Comparison of ENCODE assay signal across 8 cellular contexts in genomic region chr19:38850231-38850975, GRCh38. TPM values are rescaled to one million over a fixed set of nuclear protein-coding genes. Genes with fewer than 3 reads are reported as not detected.
DNase-seq lines count a peak whose midpoint lies in the region; ATAC-seq and TF ChIP-seq lines count a peak whose summit lies in the region.

No MANE protein-coding gene starts in this region.

- H3K9me3 Mint-ChIP-seq in activated T-helper 17 cell treated with anti-CD3 and anti-CD28 coated beads, Interleukin-2, amount 50 U/mL, for 72 hours = no peaks in the 10 kb centered on the region
- no peaks in the 10 kb centered on the region for H3K9me3 Mint-ChIP-seq in naive B cell
- no peaks in the 10 kb centered on the region for H3K9me3 Mint-ChIP-seq in stimulated activated effector memory CD8-positive, alpha-beta T cell treated with anti-CD3 and anti-CD28 coated beads, Interleukin-12 subunit alpha, Interleukin-12 subunit beta, amount 100 ng/mL, for 72 hours

- H3K27me3 Mint-ChIP-seq in activated T-helper 17 cell treated with anti-CD3 and anti-CD28 coated beads, Interleukin-2, amount 50 U/mL, for 72 hours = no peaks in the 10 kb centered on the region
- H3K27me3 Mint-ChIP-seq in naive B cell = no peaks in the 10 kb centered on the region

- H3K27ac Mint-ChIP-seq in activated T-helper 17 cell treated with anti-CD3 and anti-CD28 coated beads, Interleukin-2, amount 50 U/mL, for 72 hours = peak overlapping the region; percentile 99
- H3K27ac Mint-ChIP-seq in naive B cell = peak overlapping the region; percentile 99 to 100 (median 100)
- peak overlapping the region; percentile 98 for H3K27ac Mint-ChIP-seq in stimulated activated effector memory CD8-positive, alpha-beta T cell treated with anti-CD3 and anti-CD28 coated beads, Interleukin-12 subunit alpha, Interleukin-12 subunit beta, amount 100 ng/mL, for 72 hours

- H3K27me3 ChIP-seq in fibroblast of lung (ENCODE audit: control insufficient read depth, insufficient read depth, low read length) = no peaks in the 10 kb centered on the region

- DNase-seq in EH (ENCODE audit: low read depth) (peak; percentile 100), GOT3 (lab: John Stamatoyannopoulos, UW) (peak; percentile 100), LHCN-M2 (ENCODE audit: low read depth) (peak; percentile 100), RPMI7951 (ENCODE audit: low read depth) (peak; percentile 100), fibroblast of lung (ENCODE audit: low read depth in 2 of 2) (peak; percentile 100), naive B cell (peak; percentile 100)
- peak; percentile 90 to 98 for DNase-seq in stimulated activated effector memory CD8-positive, alpha-beta T cell treated with anti-CD3 and anti-CD28 coated beads, Interleukin-12 subunit alpha, Interleukin-12 subunit beta, amount 100 ng/mL, for 72 hours (ENCODE audit: low spot score in 2 of 2)

- peaks cover 36% of the 10 kb centered on the region for H3K79me2 ChIP-seq in fibroblast of lung (ENCODE audit: control insufficient read depth, insufficient read depth, low read length)

- peak; percentile 81 for ATAC-seq in activated T-helper 17 cell treated with anti-CD3 and anti-CD28 coated beads, Interleukin-2, amount 50 U/mL, for 72 hours (replicated peaks)
- ATAC-seq in naive B cell (ENCODE audit: low read depth in 2 of 2) = peak; percentile 67 to 71
- peak; percentile 86 for ATAC-seq in stimulated activated effector memory CD8-positive, alpha-beta T cell treated with anti-CD3 and anti-CD28 coated beads, Interleukin-12 subunit alpha, Interleukin-12 subunit beta, amount 100 ng/mL, for 72 hours

- peak overlapping the region; percentile 57 for H3K9ac ChIP-seq in fibroblast of lung (ENCODE audit: insufficient read depth, low read length)

- H3K4me3 ChIP-seq in fibroblast of lung (replicated peaks in 1 of 4; ENCODE audit: control extremely low read depth in 1 of 4, insufficient read depth in 1 of 4, low read depth in 3 of 4, low read length in 4 of 4) = peak overlapping the region; percentile 68 to 82 (median 73)

- H3K27ac ChIP-seq in fibroblast of lung (ENCODE audit: insufficient read depth, low read length) = peak overlapping the region; percentile 95

- TF ChIP-seq CTCF in fibroblast of lung (conservative IDR thresholded peaks at IDR 0.05 in 1 of 2, IDR thresholded peaks at IDR 0.05 in 1 of 2; ENCODE audit: low read depth in 1 of 2, low read length in 2 of 2) = peak in 1 of 2 donors; percentile 12

- peak overlapping the region; percentile 48 for H2AFZ ChIP-seq in fibroblast of lung (ENCODE audit: low read length)

- no peaks in the 10 kb centered on the region for H3K9me3 ChIP-seq in fibroblast of lung (ENCODE audit: control insufficient read depth, insufficient read depth, low read depth, low read length)

- peaks cover 11% of the 10 kb centered on the region for H3K4me1 ChIP-seq in fibroblast of lung (ENCODE audit: control insufficient read depth, extremely low read depth, insufficient read depth, low read length)

- peak overlapping the region; percentile 99 for H3K4me3 Mint-ChIP-seq in activated T-helper 17 cell treated with anti-CD3 and anti-CD28 coated beads, Interleukin-2, amount 50 U/mL, for 72 hours
- H3K4me3 Mint-ChIP-seq in naive B cell = peak overlapping the region; percentile 71 to 99 (median 96)
- H3K4me3 Mint-ChIP-seq in stimulated activated effector memory CD8-positive, alpha-beta T cell treated with anti-CD3 and anti-CD28 coated beads, Interleukin-12 subunit alpha, Interleukin-12 subunit beta, amount 100 ng/mL, for 72 hours = peak overlapping the region; percentile 94

- peak overlapping the region; percentile 100 for H3K4me2 ChIP-seq in fibroblast of lung (ENCODE audit: extremely low read depth, insufficient read depth, low read length)

- H3K36me3 ChIP-seq in fibroblast of lung (ENCODE audit: control insufficient read depth, insufficient read depth, low read length) = peaks cover 13% of the 10 kb centered on the region

- no peaks in the 10 kb centered on the region for H4K20me1 ChIP-seq in fibroblast of lung (ENCODE audit: control insufficient read depth, extremely low read depth, insufficient read depth, low read length)

- H3K4me1 Mint-ChIP-seq in activated T-helper 17 cell treated with anti-CD3 and anti-CD28 coated beads, Interleukin-2, amount 50 U/mL, for 72 hours = peaks cover 17% of the 10 kb centered on the region
- peaks cover 39 to 68% (median 60%) of the 10 kb centered on the region in 3 donors for H3K4me1 Mint-ChIP-seq in naive B cell
- H3K4me1 Mint-ChIP-seq in stimulated activated effector memory CD8-positive, alpha-beta T cell treated with anti-CD3 and anti-CD28 coated beads, Interleukin-12 subunit alpha, Interleukin-12 subunit beta, amount 100 ng/mL, for 72 hours = peaks cover 55% of the 10 kb centered on the region

- H3K36me3 Mint-ChIP-seq in activated T-helper 17 cell treated with anti-CD3 and anti-CD28 coated beads, Interleukin-2, amount 50 U/mL, for 72 hours (ENCODE audit: low read depth) = peaks cover 62% of the 10 kb centered on the region
- H3K36me3 Mint-ChIP-seq in naive B cell = peaks cover 4 to 7% of the 10 kb centered on the region in 2 donors
- H3K36me3 Mint-ChIP-seq in stimulated activated effector memory CD8-positive, alpha-beta T cell treated with anti-CD3 and anti-CD28 coated beads, Interleukin-12 subunit alpha, Interleukin-12 subunit beta, amount 100 ng/mL, for 72 hours = peaks cover 72% of the 10 kb centered on the region

RNA-seq across cellular contexts. Expression of gene HNRNPL, which starts 0.6 kb away (rescaled TPM):
- total RNA-seq in LHCN-M2 (2014; rRNA removed) (289 and 297 TPM in 2 replicates), fibroblast of lung (144 and 184 TPM in 2 replicates)
- 335 TPM for polyA plus RNA-seq in LHCN-M2 (2012)
- total RNA-seq in RPMI7951 (2014; rRNA removed; shearing (Covaris generic)) = 229 and 286 TPM in 2 replicates
- total RNA-seq in activated T-helper 17 cell treated with anti-CD3 and anti-CD28 coated beads, Interleukin-2, amount 50 U/mL, for 72 hours = 100 to 1,000 TPM; 476 to 617 TPM
- polyA plus RNA-seq in fibroblast of lung (189 and 275 TPM in 2 replicates), naive B cell (ENCODE audit: low read depth in 6 of 6) (100 to 1,000 TPM in 3 of 6 donors, 10 to 100 TPM in 3; 29.0 to 116 (median 99.3) TPM)
- polyA plus RNA-seq in fibroblast of lung (2012) = 309 and 382 TPM in 2 replicates
- polyA minus RNA-seq in fibroblast of lung (ENCODE audit: low replicate concordance) = 386 and 558 TPM in 2 replicates

RNA-seq across cellular contexts. Expression of gene ECH1, which starts 18.8 kb away (rescaled TPM):
- total RNA-seq in LHCN-M2 (2014; rRNA removed) (28.7 and 41.0 TPM in 2 replicates), fibroblast of lung (41.1 and 46.4 TPM in 2 replicates)
- polyA plus RNA-seq in LHCN-M2 (2012) = 142 TPM
- 34.5 and 40.8 TPM in 2 replicates for total RNA-seq in RPMI7951 (2014; rRNA removed; shearing (Covaris generic))
- total RNA-seq in activated T-helper 17 cell treated with anti-CD3 and anti-CD28 coated beads, Interleukin-2, amount 50 U/mL, for 72 hours = 100 to 1,000 TPM; 162 to 183 TPM
- polyA plus RNA-seq in fibroblast of lung (37.8 and 40.0 TPM in 2 replicates), naive B cell (ENCODE audit: low read depth in 6 of 6) (100 to 1,000 TPM; 234 to 283 (median 274) TPM)
- polyA plus RNA-seq in fibroblast of lung (2012) = 50.7 and 65.7 TPM in 2 replicates
- 36.2 and 177 TPM in 2 replicates for polyA minus RNA-seq in fibroblast of lung (ENCODE audit: low replicate concordance)

RNA-seq across cellular contexts. Expression of gene RINL, which starts 27.7 kb away (rescaled TPM):
- 0.34 TPM in 1 of 2 replicates, not detected in the other for total RNA-seq in LHCN-M2 (2014; rRNA removed)
- 0.11 TPM for polyA plus RNA-seq in LHCN-M2 (2012)
- total RNA-seq in RPMI7951 (2014; rRNA removed; shearing (Covaris generic)) = 4.6 and 5.1 TPM in 2 replicates
- total RNA-seq in activated T-helper 17 cell treated with anti-CD3 and anti-CD28 coated beads, Interleukin-2, amount 50 U/mL, for 72 hours = 100 to 1,000 TPM in 1 of 2 donors, 10 to 100 TPM in 1; 92.3 to 156 TPM
- 2.6 and 3.5 TPM in 2 replicates for total RNA-seq in fibroblast of lung
- polyA plus RNA-seq in fibroblast of lung = 0.59 and 0.86 TPM in 2 replicates
- polyA plus RNA-seq in fibroblast of lung (2012) = 1.1 and 1.7 TPM in 2 replicates
- polyA minus RNA-seq in fibroblast of lung (ENCODE audit: low replicate concordance) = 1.6 TPM in 1 of 2 replicates, not detected in the other
- polyA plus RNA-seq in naive B cell (ENCODE audit: low read depth in 6 of 6) = 10 to 100 TPM; 22.1 to 80.3 (median 50.2) TPM

RNA-seq across cellular contexts. Expression of gene LGALS4, which starts 37.7 kb away (rescaled TPM):
- total RNA-seq in LHCN-M2 (2014; rRNA removed) (not detected in 2 replicates), fibroblast of lung (not detected in 2 replicates)
- 0.15 TPM for polyA plus RNA-seq in LHCN-M2 (2012)
- total RNA-seq in RPMI7951 (2014; rRNA removed; shearing (Covaris generic)) = not detected in 2 replicates
- total RNA-seq in activated T-helper 17 cell treated with anti-CD3 and anti-CD28 coated beads, Interleukin-2, amount 50 U/mL, for 72 hours = 1 to 10 TPM; 1.2 to 1.7 TPM
- polyA plus RNA-seq in fibroblast of lung (not detected in 2 replicates), naive B cell (ENCODE audit: low read depth in 6 of 6) (1 to 10 TPM in 1 of 6 donors, not detected in 5; 1.4 TPM)
- polyA plus RNA-seq in fibroblast of lung (2012) = not detected in 2 replicates
- polyA minus RNA-seq in fibroblast of lung (ENCODE audit: low replicate concordance) = not detected in 2 replicates

RNA-seq across cellular contexts. Expression of gene SIRT2, which starts 49.0 kb away (rescaled TPM):
- total RNA-seq in LHCN-M2 (2014; rRNA removed) (64.6 and 73.2 TPM in 2 replicates), fibroblast of lung (50.8 and 51.7 TPM in 2 replicates)
- 62.7 TPM for polyA plus RNA-seq in LHCN-M2 (2012)
- total RNA-seq in RPMI7951 (2014; rRNA removed; shearing (Covaris generic)) = 102 and 104 TPM in 2 replicates
- total RNA-seq in activated T-helper 17 cell treated with anti-CD3 and anti-CD28 coated beads, Interleukin-2, amount 50 U/mL, for 72 hours = 10 to 100 TPM; 37.9 to 41.2 TPM
- polyA plus RNA-seq in fibroblast of lung (38.7 and 45.4 TPM in 2 replicates), naive B cell (ENCODE audit: low read depth in 6 of 6) (10 to 100 TPM; 43.2 to 64.9 (median 54.4) TPM)
- 43.4 and 47.9 TPM in 2 replicates for polyA plus RNA-seq in fibroblast of lung (2012)
- polyA minus RNA-seq in fibroblast of lung (ENCODE audit: low replicate concordance) = 86.2 and 118 TPM in 2 replicates

Comparison
In these comparisons a context has a peak if more than half of its experiments do, and no peak if none do; other contexts are left out.
1. Peak in every context shown above with its lines: DNase-seq, ATAC-seq, H3K4me3 ChIP-seq and H3K27ac ChIP-seq.
2. RNA of gene RINL, which starts 27.7 kb away (total RNA-seq): 92.3 to 156 TPM in activated T-helper 17 cell treated with anti-CD3 and anti-CD28 coated beads, Interleukin-2, amount 50 U/mL, for 72 hours; 4.6 to 5.1 TPM in RPMI7951, 2.6 to 3.5 TPM in fibroblast of lung and 0.34 TPM in LHCN-M2; every median in the first group is over 10 times any median in the second.